In genomic region chr4:23369331-23369730, GRCh38 we compare ENCODE assay signal across 18 cellular contexts.
DNase-seq lines count a peak whose midpoint lies in the region; TF ChIP-seq lines count a peak whose summit lies in the region.
"Had no signal": no experiment of that assay in that cellular context is flagged by ENCODE, and none has a peak within 500 bp of the region (broad histone marks: within the 10 kb centered on the region; RNA-seq: fewer than 3 reads in every experiment).

No MANE protein-coding gene starts in this region.

- no peaks in the 10 kb centered on the region for H4K20me1 ChIP-seq in H9 (ENCODE audit: control insufficient read depth, insufficient read depth, insufficient read length)

- no CpG with 5 or more reads among the region's 3 CpGs for WGBS in H9 (ENCODE audit: extremely low coverage, insufficient read length, low lambda C conversion rate)
- WGBS in lower leg skin, 2 donors = 76 to 80% methylated on average over 3 of the region's 3 CpGs

- H3K4me1 ChIP-seq in H9 (ENCODE audit: insufficient read depth, low read length) = peaks cover 4% of the 10 kb centered on the region; the same call in 1 of the 2 replicates
- H3K4me1 ChIP-seq in left ventricle myocardium inferior = peaks cover 26% of the 10 kb centered on the region
- H3K4me1 ChIP-seq in A673 (ENCODE audit: insufficient read depth, low read length, poor library complexity, severe bottlenecking) = no peaks in the 10 kb centered on the region

- H3K9ac ChIP-seq in H9 (ENCODE audit: extremely low read depth, insufficient read length, low read length) = no peak overlapping the region

- intact Hi-C loops in left ventricle myocardium inferior (cut with micrococcal nuclease) (no loop called here), A673 (cut with micrococcal nuclease; ENCODE audit: unreplicated experiment) (no loop called here), lower leg skin (cut with DNase I; ENCODE audit: low total_unique reads) (no loop called here)

- H3K9me3 ChIP-seq in H9 (ENCODE audit: control insufficient read depth, low read depth, low read length) (no peaks in the 10 kb centered on the region), left ventricle myocardium inferior (replicated peaks) (no peaks in the 10 kb centered on the region), A673 (ENCODE audit: low read depth, low read length, poor library complexity, severe bottlenecking) (peaks cover 14% of the 10 kb centered on the region)

- H3K4me3 ChIP-seq in left ventricle myocardium inferior (no peak overlapping the region), A673 (ENCODE audit: low read depth, low read length, poor library complexity, severe bottlenecking) (no peak overlapping the region), lower leg skin (ENCODE audit: low read depth, poor library complexity, severe bottlenecking) (no peak overlapping the region)

- H3K18ac ChIP-seq in H9 (ENCODE audit: insufficient read length, low read depth, low read length) = no peak overlapping the region

- no peak overlapping the region for H3T11ph ChIP-seq in H9 (ENCODE audit: low read length)

- H3K4me2 ChIP-seq in H9 (ENCODE audit: insufficient read depth, insufficient read length, low read length) = no peak overlapping the region

- no peak for TF ChIP-seq POLR2A in lower leg skin (IDR thresholded peaks at IDR 0.05)

- no peak overlapping the region for H2AK5ac ChIP-seq in H9 (ENCODE audit: insufficient read length, low read length)

- no peaks in the 10 kb centered on the region for H3K36me3 Mint-ChIP-seq in H9 (ENCODE audit: insufficient read depth in 1 of 3, low read depth in 3 of 3)
- H3K36me3 Mint-ChIP-seq in neural crest cell (ENCODE audit: low read depth) = no peaks in the 10 kb centered on the region
- H3K36me3 Mint-ChIP-seq: IgD-negative memory B cell had no signal

- no peaks in the 10 kb centered on the region; the same call in 1 of the 2 replicates for H3K27me3 Mint-ChIP-seq in H9 (ENCODE audit: low read depth)
- H3K27me3 Mint-ChIP-seq in neural crest cell (ENCODE audit: low read depth) = no peaks in the 10 kb centered on the region
- H3K27me3 Mint-ChIP-seq: IgD-negative memory B cell had no signal

- no peaks in the 10 kb centered on the region for H3K23me2 ChIP-seq in H9 (ENCODE audit: insufficient read length, low read depth, low read length, poor library complexity, severe bottlenecking)

- peaks cover 10 to 15% of the 10 kb centered on the region in 2 experiments for H3K4me1 Mint-ChIP-seq in H9
- peaks cover 29% of the 10 kb centered on the region for H3K4me1 Mint-ChIP-seq in neural crest cell
- H3K4me1 Mint-ChIP-seq: IgD-negative memory B cell had no signal

- POLR2A ChIA-PET in A673 (lab: Charles Lee; ENCODE audit: low non-redundant PET) = no interaction called here

- no peak overlapping the region for H3K56ac ChIP-seq in H9 (ENCODE audit: insufficient read length, low read depth, low read length)

- H3K36me3 ChIP-seq in left ventricle myocardium inferior (no peaks in the 10 kb centered on the region), A673 (ENCODE audit: insufficient read depth, low read length, poor library complexity, severe bottlenecking) (no peaks in the 10 kb centered on the region)

- H2BK12ac ChIP-seq in H9 (ENCODE audit: insufficient read length, low read depth, low read length) = no peak overlapping the region

- no peak overlapping the region for H4K5ac ChIP-seq in H9 (ENCODE audit: insufficient read length, low read depth, low read length)

- no peaks in the 10 kb centered on the region for H3K79me2 ChIP-seq in H9 (ENCODE audit: insufficient read depth, low read length)

- no peak overlapping the region for H4K8ac ChIP-seq in H9 (replicated peaks; ENCODE audit: insufficient read length, low read depth, low read length)

- H2BK120ac ChIP-seq in H9 (ENCODE audit: low read depth, low read length, poor library complexity, severe bottlenecking) = no peak overlapping the region

- no peak overlapping the region for H3K14ac ChIP-seq in H9 (ENCODE audit: insufficient read depth, low read length)

- no peak overlapping the region for H2BK5ac ChIP-seq in H9 (ENCODE audit: insufficient read length, low read length)

- no peak overlapping the region for H2BK20ac ChIP-seq in H9 (ENCODE audit: low read depth, low read length, poor library complexity, severe bottlenecking)

- H2BK15ac ChIP-seq in H9 (ENCODE audit: low read depth, low read length) = no peak overlapping the region

- BruUV-seq in A673 (replicated peaks; lab: Mats Ljungman, UMichigan) = no TSS peak

- DNase-seq in H9 (peak; percentile 46), NCI-H69 (lab: John Stamatoyannopoulos, UW) (peak; percentile 8), left ventricle myocardium inferior (peak; percentile 21), neural crest cell (ENCODE audit: low read depth, low spot score) (no peak), A673 (ENCODE audit: low spot score) (no peak), NCI-H187 (lab: John Stamatoyannopoulos, UW) (no peak), lower leg skin (ENCODE audit: low spot score in 2 of 2) (no peak)
- DNase-seq: activated naive CD4-positive, alpha-beta T cell treated with anti-CD3 and anti-CD28 coated beads for 36 hours; effector CD4-positive, alpha-beta T cell; HFFc6; hippocampal formation; islet precursor cell; NCI-H1105 treated with DMSO at 0.1 percent for 48 hours; occipital lobe; stimulated activated CD4-positive, alpha-beta T cell treated with anti-CD3 and anti-CD28 coated beads, Interleukin-4, amount 100 ng/mL, for 24 hours; stimulated activated naive CD4-positive, alpha-beta T cell had no signal

- H3K27ac Mint-ChIP-seq in H9 (peak overlapping the region in 2 of 3 experiments; percentile 47 to 76; a peak in 2 of 7 replicates), neural crest cell (ENCODE audit: unreplicated experiment) (peak overlapping the region; percentile 35)
- H3K27ac Mint-ChIP-seq: activated naive CD4-positive, alpha-beta T cell treated with anti-CD3 and anti-CD28 coated beads for 36 hours; HFFc6; IgD-negative memory B cell had no signal

- H4K91ac ChIP-seq in H9 (ENCODE audit: insufficient read length, low read depth, low read length) = no peak overlapping the region

- no peak overlapping the region for H3K4ac ChIP-seq in H9 (ENCODE audit: low read depth, low read length)

- H3K27ac ChIP-seq in H9 (ENCODE audit: insufficient read length, low read depth, low read length) = no peak overlapping the region
- peak overlapping the region; percentile 75 for H3K27ac ChIP-seq in left ventricle myocardium inferior (replicated peaks)
- no peak overlapping the region for H3K27ac ChIP-seq in A673 (ENCODE audit: low read depth, low read length, poor library complexity, severe bottlenecking)
- H3K27ac ChIP-seq: C4-2B had no signal

- no peak overlapping the region for H3K23ac ChIP-seq in H9 (ENCODE audit: insufficient read length, low read depth, low read length)

- H3K79me1 ChIP-seq in H9 (ENCODE audit: insufficient read depth, low read depth, low read length, poor library complexity, severe bottlenecking) = no peaks in the 10 kb centered on the region

- no peaks in the 10 kb centered on the region for H3K9me3 Mint-ChIP-seq in H9
- peaks cover 3% of the 10 kb centered on the region for H3K9me3 Mint-ChIP-seq in neural crest cell
- H3K9me3 Mint-ChIP-seq: activated naive CD4-positive, alpha-beta T cell treated with anti-CD3 and anti-CD28 coated beads for 36 hours had no signal

- no peak overlapping the region for H2AFZ ChIP-seq in H9 (ENCODE audit: low read length)

- CTCF ChIA-PET in A673 (lab: Charles Lee) = no interaction called here

- TF ChIP-seq CTCF in H9 (conservative IDR thresholded peaks at IDR 0.05) (no peak), left ventricle myocardium inferior (IDR thresholded peaks at IDR 0.05; ENCODE audit: borderline replicate concordance) (no peak), neural crest cell (conservative IDR thresholded peaks at IDR 0.05) (no peak), A673 (conservative IDR thresholded peaks at IDR 0.05; ENCODE audit: low read depth, low read length) (no peak), lower leg skin (IDR thresholded peaks at IDR 0.05) (no peak)

- no peak overlapping the region for H3K4me3 Mint-ChIP-seq in H9
- no peak overlapping the region for H3K4me3 Mint-ChIP-seq in neural crest cell
- H3K4me3 Mint-ChIP-seq: activated naive CD4-positive, alpha-beta T cell treated with anti-CD3 and anti-CD28 coated beads for 36 hours; HFFc6; IgD-negative memory B cell had no signal

- H3K27me3 ChIP-seq in H9 (ENCODE audit: insufficient read depth, low read length) (no peaks in the 10 kb centered on the region; the same call in 1 of the 2 replicates), left ventricle myocardium inferior (ENCODE audit: low read depth) (no peaks in the 10 kb centered on the region), A673 (replicated peaks; ENCODE audit: insufficient read depth, low read depth, low read length, poor library complexity) (no peaks in the 10 kb centered on the region)

Comparison
In these comparisons a context has a peak if more than half of its experiments do, and no peak if none do; other contexts are left out.
1. DNase-seq: peak in H9 (single experiment), NCI-H69 (single experiment) and left ventricle myocardium inferior (single experiment); none in neural crest cell (single experiment), A673 (single experiment), NCI-H187 (0 of 2) and lower leg skin (0 of 2).